Comparison of ENCODE assay signal across 9 cellular contexts in the genomic region with DNA sequence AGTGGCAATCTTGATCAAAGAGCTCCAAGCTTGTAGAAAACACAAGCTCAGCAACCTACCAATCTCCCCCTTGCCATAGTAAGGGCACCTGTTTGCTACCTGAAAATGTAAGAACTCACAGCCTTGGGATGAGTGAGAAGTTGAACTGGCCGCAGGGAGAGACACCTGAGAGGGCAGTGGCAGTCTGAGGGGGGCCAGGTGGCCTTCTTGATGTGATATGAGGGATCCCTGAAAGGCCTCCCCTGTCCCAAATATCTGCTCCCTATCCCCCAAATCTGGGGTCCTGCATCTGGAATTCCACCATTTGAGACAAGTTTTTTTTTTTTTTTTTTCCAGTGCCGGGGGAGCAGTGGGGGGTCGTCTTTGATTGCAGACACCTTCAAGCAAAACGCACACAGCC.
DNase-seq lines count a peak whose midpoint lies in the region; ATAC-seq lines count a peak whose summit lies in the region.
"Had no signal": no experiment of that assay in that cellular context is flagged by ENCODE, and none has a peak within 500 bp of the region (broad histone marks: within the 10 kb centered on the region; RNA-seq: fewer than 3 reads in every experiment).

No MANE protein-coding gene starts in this region.

- H3K36me3 Mint-ChIP-seq in stimulated activated naive CD8-positive, alpha-beta T cell treated with anti-CD3 and anti-CD28 coated beads, Interleukin-15, Interleukin-2, amounts not matched to agents 100 ng/mL and 50 ng/mL, for 24 hours (ENCODE audit: low read depth) = no peaks in the 10 kb centered on the region
- no peaks in the 10 kb centered on the region for H3K36me3 Mint-ChIP-seq in effector memory CD8-positive, alpha-beta T cell (ENCODE audit: insufficient read depth)
- no peaks in the 10 kb centered on the region for H3K36me3 Mint-ChIP-seq in naive thymus-derived CD4-positive, alpha-beta T cell
- H3K36me3 Mint-ChIP-seq: activated CD8-positive, alpha-beta memory T cell treated with anti-CD3 and anti-CD28 coated beads, Interleukin-2, amount 10 ng/mL, durations not matched to agents 7 days and 5 days had no signal

- no peaks in the 10 kb centered on the region for H3K36me3 ChIP-seq in naive thymus-derived CD4-positive, alpha-beta T cell (ENCODE audit: control insufficient read depth in 2 of 3, insufficient read depth in 3 of 3, low read length in 3 of 3)

- H3K27ac ChIP-seq in naive thymus-derived CD4-positive, alpha-beta T cell (ENCODE audit: low read depth, low read length) = no peak overlapping the region

- CTCF ChIA-PET in naive thymus-derived CD4-positive, alpha-beta T cell (lab: Charles Lee) = interaction anchor here (0.6 kb wide), 1 partner anchor 408 kb away, joined by 5 read pairs; no protein-coding TSS in a partner anchor

- POLR2A ChIA-PET in naive thymus-derived CD4-positive, alpha-beta T cell (lab: Charles Lee) = no interaction called here

- no peaks in the 10 kb centered on the region for H3K9me3 Mint-ChIP-seq in stimulated activated naive CD8-positive, alpha-beta T cell treated with anti-CD3 and anti-CD28 coated beads, Interleukin-15, Interleukin-2, amounts not matched to agents 100 ng/mL and 50 ng/mL, for 24 hours
- no peaks in the 10 kb centered on the region for H3K9me3 Mint-ChIP-seq in effector memory CD8-positive, alpha-beta T cell
- no peaks in the 10 kb centered on the region for H3K9me3 Mint-ChIP-seq in naive thymus-derived CD4-positive, alpha-beta T cell

- DNase-seq in stimulated activated naive CD8-positive, alpha-beta T cell treated with anti-CD3 and anti-CD28 coated beads, Interleukin-15, Interleukin-2, amounts not matched to agents 100 U/mL and 50 U/mL, for 24 hours = no peak
- DNase-seq in effector memory CD8-positive, alpha-beta T cell = no peak
- DNase-seq in naive thymus-derived CD4-positive, alpha-beta T cell = no peak
- no peak for DNase-seq in NCI-H345 treated with DMSO at 0.1 percent for 48 hours (lab: John Stamatoyannopoulos, UW; ENCODE audit: unreplicated experiment)
- DNase-seq: activated CD8-positive, alpha-beta memory T cell treated with anti-CD3 and anti-CD28 coated beads, Interleukin-2, amount 10 ng/mL, durations not matched to agents 7 days and 5 days had no signal

- H3K4me3 ChIP-seq in naive thymus-derived CD4-positive, alpha-beta T cell (ENCODE audit: low read length) = no peak overlapping the region

- H3K27me3 ChIP-seq in naive thymus-derived CD4-positive, alpha-beta T cell (ENCODE audit: control insufficient read depth in 2 of 2, insufficient read depth in 2 of 2, low read length in 2 of 2) = no peaks in the 10 kb centered on the region

- intact Hi-C loops in naive thymus-derived CD4-positive, alpha-beta T cell (cut with micrococcal nuclease) = loop anchor here in 1 of 2 donors (1.0 to 5.0 kb wide), 3 partner anchors 140 to 250 kb away; a partner anchor contains a TSS

- H3K4me1 ChIP-seq in naive thymus-derived CD4-positive, alpha-beta T cell (ENCODE audit: control insufficient read depth in 2 of 2, insufficient read depth in 2 of 2, low read length in 2 of 2) = no peaks in the 10 kb centered on the region

- peaks cover 31% of the 10 kb centered on the region for H3K27me3 Mint-ChIP-seq in stimulated activated naive CD8-positive, alpha-beta T cell treated with anti-CD3 and anti-CD28 coated beads, Interleukin-15, Interleukin-2, amounts not matched to agents 100 ng/mL and 50 ng/mL, for 24 hours
- H3K27me3 Mint-ChIP-seq in effector memory CD8-positive, alpha-beta T cell = peaks cover 4 to 17% of the 10 kb centered on the region in 2 donors
- peaks cover 5 to 63% (median 23%) of the 10 kb centered on the region in 5 donors for H3K27me3 Mint-ChIP-seq in naive thymus-derived CD4-positive, alpha-beta T cell

- H3K4me1 Mint-ChIP-seq in stimulated activated naive CD8-positive, alpha-beta T cell treated with anti-CD3 and anti-CD28 coated beads, Interleukin-15, Interleukin-2, amounts not matched to agents 100 ng/mL and 50 ng/mL, for 24 hours (ENCODE audit: low read depth) = peaks cover 5% of the 10 kb centered on the region
- H3K4me1 Mint-ChIP-seq in effector memory CD8-positive, alpha-beta T cell (ENCODE audit: low read depth in 2 of 2) = peaks cover 5 to 14% of the 10 kb centered on the region in 2 donors
- peaks cover 2 to 15% (median 10%) of the 10 kb centered on the region in 7 donors for H3K4me1 Mint-ChIP-seq in naive thymus-derived CD4-positive, alpha-beta T cell

- no peak for ATAC-seq in stimulated activated naive CD8-positive, alpha-beta T cell treated with anti-CD3 and anti-CD28 coated beads, Interleukin-15, Interleukin-2, amounts not matched to agents 100 U/mL and 50 U/mL, for 24 hours
- no peak for ATAC-seq in effector memory CD8-positive, alpha-beta T cell (replicated peaks)
- ATAC-seq in naive thymus-derived CD4-positive, alpha-beta T cell = no peak
- ATAC-seq in HG03045 (IDR thresholded peaks at IDR 0.05; ENCODE audit: unreplicated experiment) = no peak
- no peak for ATAC-seq in GM18517 (IDR thresholded peaks at IDR 0.05; ENCODE audit: unreplicated experiment)
- no peak for ATAC-seq in HG03097 (IDR thresholded peaks at IDR 0.05; ENCODE audit: low FRiP score, unreplicated experiment)

- H3K4me3 Mint-ChIP-seq in stimulated activated naive CD8-positive, alpha-beta T cell treated with anti-CD3 and anti-CD28 coated beads, Interleukin-15, Interleukin-2, amounts not matched to agents 100 ng/mL and 50 ng/mL, for 24 hours = peak overlapping the region; percentile 52
- H3K4me3 Mint-ChIP-seq in effector memory CD8-positive, alpha-beta T cell = peak overlapping the region; percentile 74 to 77
- peak overlapping the region in 9 of 10 donors; percentile 3 to 75 (median 58) for H3K4me3 Mint-ChIP-seq in naive thymus-derived CD4-positive, alpha-beta T cell

- H3K27ac Mint-ChIP-seq in stimulated activated naive CD8-positive, alpha-beta T cell treated with anti-CD3 and anti-CD28 coated beads, Interleukin-15, Interleukin-2, amounts not matched to agents 100 ng/mL and 50 ng/mL, for 24 hours = no peak overlapping the region
- H3K27ac Mint-ChIP-seq in effector memory CD8-positive, alpha-beta T cell = peak overlapping the region in 1 of 2 donors; percentile 81
- H3K27ac Mint-ChIP-seq in naive thymus-derived CD4-positive, alpha-beta T cell = no peak overlapping the region
- H3K27ac Mint-ChIP-seq: activated CD8-positive, alpha-beta memory T cell treated with anti-CD3 and anti-CD28 coated beads, Interleukin-2, amount 10 ng/mL, durations not matched to agents 7 days and 5 days had no signal

- H3K9me3 ChIP-seq in naive thymus-derived CD4-positive, alpha-beta T cell (ENCODE audit: control insufficient read depth in 2 of 3, low read length in 3 of 3) = no peaks in the 10 kb centered on the region
